In genomic region chr4:181745933-181746627, GRCh38 we compare ENCODE assay signal across 14 cellular contexts.
DNase-seq lines count a peak whose midpoint lies in the region; TF ChIP-seq lines count a peak whose summit lies in the region.
"Had no signal": no experiment of that assay in that cellular context is flagged by ENCODE, and none has a peak within 500 bp of the region (broad histone marks: within the 10 kb centered on the region; RNA-seq: fewer than 3 reads in every experiment).

No MANE protein-coding gene starts in this region.

- H3K27ac Mint-ChIP-seq in neural progenitor cell = no peak overlapping the region

- no peaks in the 10 kb centered on the region for H4K20me1 ChIP-seq in neural progenitor cell (ENCODE audit: low read depth)
- H4K20me1 ChIP-seq in PC-9 (ENCODE audit: insufficient read depth) = no peaks in the 10 kb centered on the region

- H3K4me1 Mint-ChIP-seq in neural progenitor cell = no peaks in the 10 kb centered on the region

- CTCF ChIA-PET in PC-9 (lab: Charles Lee) = no interaction called here

- POLR2A ChIA-PET in PC-9 (lab: Charles Lee; ENCODE audit: unreplicated experiment) = no interaction called here

- no peaks in the 10 kb centered on the region for H3K9me3 ChIP-seq in neural progenitor cell (ENCODE audit: low read depth)
- H3K9me3 ChIP-seq in PC-9 (ENCODE audit: insufficient read depth, low read depth) = no peaks in the 10 kb centered on the region
- H3K9me3 ChIP-seq: SJCRH30 had no signal

- no peak for TF ChIP-seq CTCF in neural progenitor cell (IDR thresholded peaks at IDR 0.05)
- TF ChIP-seq CTCF in PC-9 (conservative IDR thresholded peaks at IDR 0.05) = no peak

- BruUV-seq in PC-9 (replicated peaks; lab: Mats Ljungman, UMichigan) = no TSS peak

- no peaks in the 10 kb centered on the region for H3K27me3 Mint-ChIP-seq in neural progenitor cell (ENCODE audit: insufficient read depth, low read depth)

- H3K27me3 ChIP-seq in neural progenitor cell (no peaks in the 10 kb centered on the region), PC-9 (ENCODE audit: insufficient read depth, low read depth) (peaks cover 9% of the 10 kb centered on the region)
- H3K27me3 ChIP-seq: SJCRH30 had no signal

- intact Hi-C loops in PC-9 (cut with micrococcal nuclease; ENCODE audit: unreplicated experiment) = no loop called here

- H3K4me1 ChIP-seq in neural progenitor cell (peaks cover 4% of the 10 kb centered on the region), PC-9 (replicated peaks; ENCODE audit: insufficient read depth) (no peaks in the 10 kb centered on the region)
- H3K4me1 ChIP-seq: SJCRH30 had no signal

- H3K79me2 ChIP-seq in neural progenitor cell (ENCODE audit: low read depth) (no peaks in the 10 kb centered on the region), PC-9 (ENCODE audit: low read depth) (no peaks in the 10 kb centered on the region)

- DNase-seq in NCI-H748 (lab: John Stamatoyannopoulos, UW; ENCODE audit: unreplicated experiment) = peak; percentile 18
- no peak for DNase-seq in NCI-H748 treated with DMSO at 0.1 percent for 48 hours (lab: John Stamatoyannopoulos, UW)
- peak; percentile 68 for DNase-seq in NCI-H146 (lab: John Stamatoyannopoulos, UW)
- DNase-seq in astrocyte of the hippocampus (ENCODE audit: low read depth, low spot score) = peak; percentile 20
- DNase-seq in neural progenitor cell (ENCODE audit: low spot score) = peak; percentile 43
- DNase-seq in GDM1 (lab: John Stamatoyannopoulos, UW) = no peak
- DNase-seq in PC-9 = no peak
- no peak for DNase-seq in NCI-H1417 treated with DMSO at 0.1 percent for 48 hours (lab: John Stamatoyannopoulos, UW)
- DNase-seq: C1 segment of cervical spinal cord, DMS53, MM.1S, NCI-H510A, SJCRH30 had no signal

- H2AFZ ChIP-seq in neural progenitor cell (replicated peaks) = no peak overlapping the region
- H2AFZ ChIP-seq in PC-9 = no peak overlapping the region

- H3K4me2 ChIP-seq in neural progenitor cell (peak overlapping the region; percentile 4), PC-9 (no peak overlapping the region)

- H3K36me3 ChIP-seq in neural progenitor cell (no peaks in the 10 kb centered on the region), PC-9 (ENCODE audit: low read depth) (no peaks in the 10 kb centered on the region)
- H3K36me3 ChIP-seq: SJCRH30 had no signal

- H3F3A ChIP-seq in neural progenitor cell (ENCODE audit: low read depth) (no peaks in the 10 kb centered on the region), PC-9 (ENCODE audit: insufficient read depth, low read depth) (no peaks in the 10 kb centered on the region)

- H3K9me2 ChIP-seq in PC-9 (ENCODE audit: insufficient read depth) = no peaks in the 10 kb centered on the region

- no peak overlapping the region for H3K4me3 Mint-ChIP-seq in neural progenitor cell

- H3K9ac ChIP-seq in neural progenitor cell = no peak overlapping the region

- H3K27ac ChIP-seq in neural progenitor cell (no peak overlapping the region), PC-9 (no peak overlapping the region)
- H3K27ac ChIP-seq: RWPE1, SJCRH30 had no signal

- no peak overlapping the region for H3K4me3 ChIP-seq in neural progenitor cell
- H3K4me3 ChIP-seq in PC-9 = no peak overlapping the region
- H3K4me3 ChIP-seq: SJCRH30 had no signal

- no peaks in the 10 kb centered on the region for H3K36me3 Mint-ChIP-seq in neural progenitor cell

- H3K9me3 Mint-ChIP-seq in neural progenitor cell = peaks cover 3% of the 10 kb centered on the region

Comparison
In these comparisons a context has a peak if more than half of its experiments do, and no peak if none do; other contexts are left out.
1. DNase-seq: peak in NCI-H748 (single experiment), NCI-H146 (single experiment), astrocyte of the hippocampus (single experiment) and neural progenitor cell (single experiment); none in NCI-H748 treated with DMSO at 0.1 percent for 48 hours (single experiment), GDM1 (single experiment), PC-9 (0 of 2) and NCI-H1417 treated with DMSO at 0.1 percent for 48 hours (single experiment).